ENCODE assay signal across 16 cellular contexts in the genomic region with DNA sequence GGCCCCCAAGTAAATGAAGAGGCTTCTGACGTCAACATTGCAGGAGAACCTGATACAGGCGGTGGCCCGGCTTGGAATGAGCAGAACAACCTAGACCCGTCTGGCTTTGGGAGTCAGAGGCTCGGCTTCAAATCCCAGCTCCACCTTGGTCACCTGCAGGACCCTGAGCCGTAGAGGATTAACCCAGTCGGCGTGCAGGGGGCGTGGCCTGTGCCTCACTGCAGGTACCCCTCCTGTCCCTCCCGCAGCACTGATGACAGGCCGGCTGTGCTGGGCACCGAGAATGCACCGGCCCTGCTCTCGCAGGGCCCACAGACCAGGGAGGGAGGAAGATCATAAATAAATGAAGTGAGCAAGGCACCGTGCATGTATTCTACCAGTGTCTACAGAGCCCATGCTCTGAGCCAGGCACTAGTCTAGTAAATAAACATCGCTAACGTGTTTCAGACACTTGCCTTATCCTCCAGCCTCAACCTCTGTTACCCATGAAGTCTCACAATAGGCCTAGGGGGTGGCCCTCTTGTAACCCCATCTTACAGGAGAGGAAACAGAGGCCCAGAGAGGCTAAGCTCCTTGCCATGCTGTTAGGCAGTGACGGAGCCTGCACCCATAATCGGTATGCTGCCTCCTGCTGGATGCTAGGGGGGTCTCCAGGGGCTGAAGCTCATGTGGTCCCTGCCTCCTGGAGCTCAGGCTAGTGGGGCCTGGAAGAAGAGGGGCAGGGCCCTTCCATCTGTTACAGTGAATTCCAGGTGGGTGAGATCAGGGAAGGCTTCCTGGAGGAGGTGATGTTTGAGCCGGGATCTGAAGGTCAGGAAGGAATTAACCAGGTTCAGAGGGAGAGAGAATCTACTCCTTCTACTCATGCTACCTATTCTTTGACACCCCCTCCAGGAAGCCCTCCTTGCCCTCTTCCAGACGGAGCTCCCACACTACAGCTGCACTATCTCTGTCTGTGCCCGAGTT. TPM values are rescaled to one million over a fixed set of nuclear protein-coding genes. Genes with fewer than 3 reads are reported as not detected.
DNase-seq lines count a peak whose midpoint lies in the region; ATAC-seq and TF ChIP-seq lines count a peak whose summit lies in the region.
"Had no signal": no experiment of that assay in that cellular context is flagged by ENCODE, and none has a peak within 500 bp of the region (broad histone marks: within the 10 kb centered on the region; RNA-seq: fewer than 3 reads in every experiment).

No MANE protein-coding gene starts in this region.

- H3K4me1 ChIP-seq in NT2/D1 (ENCODE audit: insufficient read depth, insufficient read length) (peaks cover 24% of the 10 kb centered on the region), spleen (peaks cover 6 to 27% (median 14%) of the 10 kb centered on the region in 6 donors)

- peak; percentile 11 for DNase-seq in activated CD8-positive, alpha-beta T cell treated with anti-CD3 and anti-CD28 coated beads for 36 hours
- DNase-seq in activated CD8-positive, alpha-beta T cell treated with anti-CD3 and anti-CD28 coated beads, Interleukin-2, amount 10 ng/mL, durations not matched to agents 7 days and 5 days: no peak
- DNase-seq in NT2/D1 (ENCODE audit: low read depth, low spot score) (peak; percentile 22), fibroblast of the aortic adventitia (ENCODE audit: low read depth) (no peak), spleen (peak; percentile 55), ACHN (no peak), Ammon's horn (ENCODE audit: low spot score) (no peak)
- DNase-seq: activated CD4-positive, alpha-beta T cell treated with anti-CD3 and anti-CD28 coated beads, Interleukin-2, amount 50 U/mL, for 4 hours; activated naive CD4-positive, alpha-beta T cell treated with anti-CD3 and anti-CD28 coated beads for 36 hours; cerebellar nuclear complex; DMS53; KBM-7; naive thymus-derived CD4-positive, alpha-beta T cell; T-helper 17 cell; transverse colon had no signal

- in situ Hi-C loops in ACHN (cut with HindIII; ENCODE audit: low pct_ligation_motif_present, low pct_unique_long_range_greater_than_20kb, low sequenced_read_pairs): no loop called here

- TF ChIP-seq CTCF in activated CD8-positive, alpha-beta T cell treated with anti-CD3 and anti-CD28 coated beads for 36 hours (IDR thresholded peaks at IDR 0.05): no peak
- TF ChIP-seq CTCF in fibroblast of the aortic adventitia (IDR thresholded peaks at IDR 0.05; ENCODE audit: insufficient read depth, low read length) (peak; percentile 5), spleen (IDR thresholded peaks at IDR 0.05 in 8 of 11, conservative IDR thresholded peaks at IDR 0.05 in 3 of 11) (no peak)

- H3K36me3 ChIP-seq in NT2/D1 (ENCODE audit: insufficient read depth, insufficient read length, low read length): no peaks in the 10 kb centered on the region
- H3K36me3 ChIP-seq in spleen: no peaks in the 10 kb centered on the region
- H3K36me3 ChIP-seq: transverse colon had no signal

- H3K36me3 Mint-ChIP-seq in activated CD8-positive, alpha-beta T cell treated with anti-CD3 and anti-CD28 coated beads for 36 hours (ENCODE audit: low read depth): no peaks in the 10 kb centered on the region
- H3K36me3 Mint-ChIP-seq in activated CD8-positive, alpha-beta T cell treated with anti-CD3 and anti-CD28 coated beads, Interleukin-2, amount 10 ng/mL, durations not matched to agents 7 days and 5 days (ENCODE audit: low read depth): peaks cover 3% of the 10 kb centered on the region

- H3K9me3 Mint-ChIP-seq in activated CD8-positive, alpha-beta T cell treated with anti-CD3 and anti-CD28 coated beads for 36 hours: no peaks in the 10 kb centered on the region
- H3K9me3 Mint-ChIP-seq in activated CD8-positive, alpha-beta T cell treated with anti-CD3 and anti-CD28 coated beads, Interleukin-2, amount 10 ng/mL, durations not matched to agents 7 days and 5 days (ENCODE audit: insufficient read depth): peaks cover 6% of the 10 kb centered on the region

- H3K4me1 Mint-ChIP-seq in activated CD8-positive, alpha-beta T cell treated with anti-CD3 and anti-CD28 coated beads for 36 hours (ENCODE audit: low read depth): no peaks in the 10 kb centered on the region
- H3K4me1 Mint-ChIP-seq in activated CD8-positive, alpha-beta T cell treated with anti-CD3 and anti-CD28 coated beads, Interleukin-2, amount 10 ng/mL, durations not matched to agents 7 days and 5 days (ENCODE audit: low read depth): no peaks in the 10 kb centered on the region
- H3K4me1 Mint-ChIP-seq: naive thymus-derived CD4-positive, alpha-beta T cell; T-helper 17 cell had no signal

- no peak overlapping the region for H3K27ac Mint-ChIP-seq in activated CD8-positive, alpha-beta T cell treated with anti-CD3 and anti-CD28 coated beads for 36 hours
- H3K27ac Mint-ChIP-seq in activated CD8-positive, alpha-beta T cell treated with anti-CD3 and anti-CD28 coated beads, Interleukin-2, amount 10 ng/mL, durations not matched to agents 7 days and 5 days: no peak overlapping the region
- H3K27ac Mint-ChIP-seq: activated naive CD4-positive, alpha-beta T cell treated with anti-CD3 and anti-CD28 coated beads for 36 hours; T-helper 17 cell had no signal

- CTCF ChIA-PET in activated CD8-positive, alpha-beta T cell treated with anti-CD3 and anti-CD28 coated beads for 36 hours (lab: Charles Lee): no interaction called here
- CTCF ChIA-PET in activated CD8-positive, alpha-beta T cell treated with anti-CD3 and anti-CD28 coated beads, Interleukin-2, amount 10 ng/mL, durations not matched to agents 7 days and 5 days (lab: Charles Lee): no interaction called here

- intact Hi-C loops in activated CD8-positive, alpha-beta T cell treated with anti-CD3 and anti-CD28 coated beads for 36 hours (cut with micrococcal nuclease): no loop called here
- intact Hi-C loops in spleen (cut with DNase I; ENCODE audit: low total_unique reads): no loop called here

- no peak for ATAC-seq in activated CD8-positive, alpha-beta T cell treated with anti-CD3 and anti-CD28 coated beads for 36 hours
- no peak for ATAC-seq in activated CD8-positive, alpha-beta T cell treated with anti-CD3 and anti-CD28 coated beads, Interleukin-2, amount 10 ng/mL, durations not matched to agents 7 days and 5 days
- ATAC-seq in HG02678 (IDR thresholded peaks at IDR 0.05; ENCODE audit: unreplicated experiment): no peak
- ATAC-seq: naive thymus-derived CD4-positive, alpha-beta T cell; T-helper 17 cell had no signal

- H3K27ac ChIP-seq in spleen: no peak overlapping the region
- H3K27ac ChIP-seq: transverse colon had no signal

- H3K4me3 Mint-ChIP-seq in activated CD8-positive, alpha-beta T cell treated with anti-CD3 and anti-CD28 coated beads for 36 hours: no peak overlapping the region
- no peak overlapping the region for H3K4me3 Mint-ChIP-seq in activated CD8-positive, alpha-beta T cell treated with anti-CD3 and anti-CD28 coated beads, Interleukin-2, amount 10 ng/mL, durations not matched to agents 7 days and 5 days
- H3K4me3 Mint-ChIP-seq: activated naive CD4-positive, alpha-beta T cell treated with anti-CD3 and anti-CD28 coated beads for 36 hours; naive thymus-derived CD4-positive, alpha-beta T cell; T-helper 17 cell had no signal

- H3K9me3 ChIP-seq in NT2/D1 (ENCODE audit: insufficient read depth, low read length) (peaks cover 15% of the 10 kb centered on the region), spleen (peaks cover 0 to 17% (median 13%) of the 10 kb centered on the region in 8 donors)
- H3K9me3 ChIP-seq: transverse colon had no signal

- H3K4me3 ChIP-seq in NT2/D1 (ENCODE audit: insufficient read length, low read depth) (no peak overlapping the region), fibroblast of the aortic adventitia (ENCODE audit: low read depth, low read length) (no peak overlapping the region), spleen (no peak overlapping the region)
- H3K4me3 ChIP-seq: transverse colon had no signal

- POLR2A ChIA-PET in activated CD8-positive, alpha-beta T cell treated with anti-CD3 and anti-CD28 coated beads for 36 hours (lab: Charles Lee): no interaction called here
- POLR2A ChIA-PET in activated CD8-positive, alpha-beta T cell treated with anti-CD3 and anti-CD28 coated beads, Interleukin-2, amount 10 ng/mL, durations not matched to agents 7 days and 5 days (lab: Charles Lee): no interaction called here

- no peak overlapping the region for H3K9ac ChIP-seq in NT2/D1 (ENCODE audit: insufficient read length, low read depth)

- TF ChIP-seq POLR2A in spleen (IDR thresholded peaks at IDR 0.05): no peak

- 85 to 91% (median 85%) methylated on average over 20 to 22 of the region's 22 CpGs for WGBS in spleen, 5 donors

- H3K27me3 Mint-ChIP-seq in activated CD8-positive, alpha-beta T cell treated with anti-CD3 and anti-CD28 coated beads for 36 hours: no peaks in the 10 kb centered on the region
- H3K27me3 Mint-ChIP-seq in activated CD8-positive, alpha-beta T cell treated with anti-CD3 and anti-CD28 coated beads, Interleukin-2, amount 10 ng/mL, durations not matched to agents 7 days and 5 days (ENCODE audit: low read depth): peaks cover 2% of the 10 kb centered on the region
- H3K27me3 Mint-ChIP-seq: T-helper 17 cell had no signal

- H3K27me3 ChIP-seq in NT2/D1 (ENCODE audit: insufficient read depth, insufficient read length) (no peaks in the 10 kb centered on the region), spleen (replicated peaks in 1 of 7) (no peaks in the 10 kb centered on the region)
- H3K27me3 ChIP-seq: transverse colon had no signal

RNA-seq across cellular contexts. Expression of a gene that starts 53.4 kb away (rescaled TPM):
- 1 to 10 TPM; 5.7 to 6.1 TPM for total RNA-seq in activated CD8-positive, alpha-beta T cell treated with anti-CD3 and anti-CD28 coated beads for 36 hours
- 1 to 10 TPM; 6.8 to 7.3 TPM for total RNA-seq in activated CD8-positive, alpha-beta T cell treated with anti-CD3 and anti-CD28 coated beads, Interleukin-2, amount 10 ng/mL, durations not matched to agents 7 days and 5 days
- total RNA-seq in fibroblast of the aortic adventitia (ENCODE audit: low replicate concordance): 14.3 and 28.7 TPM in 2 replicates
- total RNA-seq in spleen: 10 to 100 TPM; 12.9 to 20.5 (median 15.7) TPM
- polyA plus RNA-seq in spleen: 1 to 10 TPM; 1.9 to 5.8 (median 2.4) TPM

Comparison
In these comparisons a context has a peak if more than half of its experiments do, and no peak if none do; other contexts are left out.
1. DNase-seq: peak in activated CD8-positive, alpha-beta T cell treated with anti-CD3 and anti-CD28 coated beads for 36 hours (single experiment), NT2/D1 (single experiment) and spleen (single experiment); none in activated CD8-positive, alpha-beta T cell treated with anti-CD3 and anti-CD28 coated beads, Interleukin-2, amount 10 ng/mL, durations not matched to agents 7 days and 5 days (single experiment), fibroblast of the aortic adventitia (single experiment), ACHN (single experiment) and Ammon's horn (single experiment).